In the genomic region with DNA sequence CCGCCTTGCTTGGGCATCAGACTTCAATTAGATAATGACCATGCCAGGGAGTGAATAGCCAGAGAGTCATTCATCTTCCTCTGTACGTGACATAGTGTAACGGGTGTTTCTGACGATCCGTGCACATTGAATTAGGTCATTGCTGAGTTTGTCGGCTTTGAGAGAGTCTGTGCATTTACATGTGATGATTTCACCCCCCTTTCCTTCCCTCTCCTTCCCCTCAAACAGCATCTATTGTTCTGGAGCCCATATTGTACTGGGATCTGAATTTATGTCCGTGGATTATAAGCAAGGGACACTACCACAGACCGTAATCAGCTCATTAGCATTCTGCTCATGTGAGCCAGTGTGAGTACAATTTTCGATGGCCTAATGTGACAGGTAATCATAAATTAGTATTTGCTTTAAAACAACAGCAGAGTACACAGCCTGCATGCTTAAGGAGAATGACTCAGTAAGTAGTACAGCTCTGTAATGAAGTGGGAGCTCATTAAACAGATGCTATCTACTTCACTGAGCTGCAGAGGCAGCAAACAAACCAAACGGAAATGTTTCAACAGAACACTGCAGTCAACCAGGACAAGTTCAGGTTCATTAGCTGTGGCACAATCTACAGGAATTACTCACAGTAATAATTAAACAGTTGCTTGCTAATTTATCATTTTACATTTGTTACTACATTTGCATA, we compare ENCODE assay signal across 8 cellular contexts.
DNase-seq lines count a peak whose midpoint lies in the region; ATAC-seq, FAIRE-seq and TF ChIP-seq lines count a peak whose summit lies in the region.

No MANE protein-coding gene starts in this region.

- no peaks in the 10 kb centered on the region for H3K36me3 ChIP-seq in kidney (ENCODE audit: control insufficient read depth in 1 of 2, insufficient read depth in 2 of 2, low read length in 2 of 2)

- H3K4me1 ChIP-seq in kidney (ENCODE audit: control insufficient read depth in 1 of 2, insufficient read depth in 1 of 2, low read depth in 1 of 2, low read length in 2 of 2) = peaks cover 4 to 15% of the 10 kb centered on the region in 2 donors

- no peak overlapping the region for H3K4me3 ChIP-seq in NB4 (ENCODE audit: low read depth, low read length)
- H3K4me3 ChIP-seq in kidney (ENCODE audit: low read length in 2 of 2) = peak overlapping the region in 1 of 2 donors; percentile 9

- H3K9ac ChIP-seq in kidney (ENCODE audit: low read length in 2 of 2) = no peak overlapping the region

- no peaks in the 10 kb centered on the region for H3K9me3 ChIP-seq in kidney (ENCODE audit: control insufficient read depth in 1 of 2, low read length in 2 of 2)

- DNase-seq in DMS79 treated with DMSO at 0.1 percent for 48 hours (lab: John Stamatoyannopoulos, UW) (peak; percentile 73), NB4 (ENCODE audit: low read depth) (peak; percentile 2), kidney (no peak), sciatic nerve (ENCODE audit: low spot score) (no peak)

- TF ChIP-seq CTCF in NB4 (IDR thresholded peaks at IDR 0.05; ENCODE audit: low read depth, low read length) (no peak), kidney (IDR thresholded peaks at IDR 0.05; ENCODE audit: borderline replicate concordance, extremely low read depth, insufficient read depth) (no peak)

- TF ChIP-seq POLR2A in NB4 (IDR thresholded peaks at IDR 0.05; ENCODE audit: extremely low read depth, insufficient read length) = no peak

- H3K27ac ChIP-seq in kidney (ENCODE audit: low read depth in 2 of 2, low read length in 2 of 2) = no peak overlapping the region

- ATAC-seq in GM18520 (IDR thresholded peaks at IDR 0.05; ENCODE audit: unreplicated experiment) = no peak
- ATAC-seq in GM21515 (IDR thresholded peaks at IDR 0.05; ENCODE audit: unreplicated experiment) = no peak
- no peak for ATAC-seq in GM19455 (IDR thresholded peaks at IDR 0.05; ENCODE audit: unreplicated experiment)
- no peak for ATAC-seq in sciatic nerve

- FAIRE-seq in TTC549 (lab: Jason Lieb, UNC) (peak; percentile 99), kidney (lab: Jason Lieb, UNC) (peak; percentile 71)

- intact Hi-C loops in kidney (cut with DNase I) (no loop called here), sciatic nerve (cut with DNase I) (no loop called here)

Comparison
In these comparisons a context has a peak if more than half of its experiments do, and no peak if none do; other contexts are left out.
1. DNase-seq: peak in DMS79 treated with DMSO at 0.1 percent for 48 hours (single experiment) and NB4 (single experiment); none in kidney (single experiment) and sciatic nerve (single experiment).